Comparison of ENCODE assay signal across 20 cellular contexts in genomic region chr6:168214586-168215104, GRCh38.
DNase-seq lines count a peak whose midpoint lies in the region; ATAC-seq, FAIRE-seq and TF ChIP-seq lines count a peak whose summit lies in the region.
"Had no signal": no experiment of that assay in that cellular context is flagged by ENCODE, and none has a peak within 500 bp of the region (broad histone marks: within the 10 kb centered on the region; RNA-seq: fewer than 3 reads in every experiment).

No MANE protein-coding gene starts in this region.

- H3K36me3 ChIP-seq in BLaER1, result no peaks in the 10 kb centered on the region
- H3K36me3 ChIP-seq in MM.1S (replicated peaks; ENCODE audit: insufficient read depth, low read length), result no peaks in the 10 kb centered on the region
- H3K36me3 ChIP-seq in kidney (ENCODE audit: control insufficient read depth in 1 of 2, insufficient read depth in 2 of 2, low read length in 2 of 2), result no peaks in the 10 kb centered on the region
- H3K36me3 ChIP-seq in brain microvascular endothelial cell (replicated peaks), result no peaks in the 10 kb centered on the region

- peak; percentile 27 for ATAC-seq in stimulated activated effector memory CD8-positive, alpha-beta T cell treated with anti-CD3 and anti-CD28 coated beads, Interleukin-12 subunit alpha, Interleukin-12 subunit beta, amount 100 ng/mL, for 72 hours
- no peak for ATAC-seq in GM19324 (IDR thresholded peaks at IDR 0.05; ENCODE audit: low FRiP score, unreplicated experiment)
- no peak for ATAC-seq in GM21619 (IDR thresholded peaks at IDR 0.05; ENCODE audit: unreplicated experiment)
- ATAC-seq: GM12878 had no signal

- H3K4me1 ChIP-seq in BLaER1 (peaks cover 81% of the 10 kb centered on the region), MM.1S (ENCODE audit: low read length) (no peaks in the 10 kb centered on the region), kidney (ENCODE audit: control insufficient read depth in 1 of 2, insufficient read depth in 1 of 2, low read depth in 1 of 2, low read length in 2 of 2) (no peaks in the 10 kb centered on the region)

- H3K9me3 Mint-ChIP-seq in stimulated activated effector memory CD8-positive, alpha-beta T cell treated with anti-CD3 and anti-CD28 coated beads, Interleukin-12 subunit alpha, Interleukin-12 subunit beta, amount 100 ng/mL, for 72 hours, result no peaks in the 10 kb centered on the region
- H3K9me3 Mint-ChIP-seq: CD4-positive, alpha-beta T cell had no signal

- H3K4me2 ChIP-seq in BLaER1, result peak overlapping the region; percentile 83
- no peak overlapping the region for H3K4me2 ChIP-seq in MM.1S (ENCODE audit: low read depth, low read length)
- H3K4me2 ChIP-seq: PC-9 had no signal

- H3K27ac Mint-ChIP-seq in stimulated activated effector memory CD8-positive, alpha-beta T cell treated with anti-CD3 and anti-CD28 coated beads, Interleukin-12 subunit alpha, Interleukin-12 subunit beta, amount 100 ng/mL, for 72 hours, result no peak overlapping the region
- H3K27ac Mint-ChIP-seq: CD4-positive, alpha-beta T cell had no signal

- in situ Hi-C loops in brain microvascular endothelial cell (cut with HindIII; ENCODE audit: low pct_ligation_motif_present, low sequenced_read_pairs), result no loop called here

- H3K4me3 Mint-ChIP-seq in stimulated activated effector memory CD8-positive, alpha-beta T cell treated with anti-CD3 and anti-CD28 coated beads, Interleukin-12 subunit alpha, Interleukin-12 subunit beta, amount 100 ng/mL, for 72 hours, result no peak overlapping the region
- H3K4me3 Mint-ChIP-seq: CD4-positive, alpha-beta T cell had no signal

- H3K36me3 Mint-ChIP-seq in stimulated activated effector memory CD8-positive, alpha-beta T cell treated with anti-CD3 and anti-CD28 coated beads, Interleukin-12 subunit alpha, Interleukin-12 subunit beta, amount 100 ng/mL, for 72 hours, result no peaks in the 10 kb centered on the region

- no peaks in the 10 kb centered on the region for H3K9me2 ChIP-seq in MM.1S (replicated peaks; ENCODE audit: insufficient read depth, low read length)

- H4K20me1 ChIP-seq in BLaER1 (0 out of 2 replicates have a peak, but pooled peaks cover 5% of the 10 kb centered on the region), MM.1S (ENCODE audit: insufficient read depth, low read length) (no peaks in the 10 kb centered on the region)

- intact Hi-C loops in kidney (cut with DNase I), result no loop called here

- H3K9ac ChIP-seq in BLaER1, result no peak overlapping the region
- no peak overlapping the region for H3K9ac ChIP-seq in MM.1S (ENCODE audit: low read length)
- H3K9ac ChIP-seq in kidney (ENCODE audit: low read length in 2 of 2), result no peak overlapping the region

- H3K4me3 ChIP-seq in BLaER1, result peak overlapping the region; percentile 5; the same call in 1 of the 2 replicates
- no peak overlapping the region for H3K4me3 ChIP-seq in MM.1S (ENCODE audit: low read length)
- H3K4me3 ChIP-seq in kidney (ENCODE audit: low read length in 2 of 2), result no peak overlapping the region
- H3K4me3 ChIP-seq in brain microvascular endothelial cell (ENCODE audit: low read depth, low read length), result no peak overlapping the region
- H3K4me3 ChIP-seq: GM12878, PC-9 had no signal

- H3K27me3 ChIP-seq in BLaER1 (no peaks in the 10 kb centered on the region), MM.1S (replicated peaks; ENCODE audit: insufficient read depth, low read length) (peaks cover 15% of the 10 kb centered on the region), brain microvascular endothelial cell (replicated peaks) (no peaks in the 10 kb centered on the region)

- H3K79me2 ChIP-seq in MM.1S (ENCODE audit: low read length), result no peaks in the 10 kb centered on the region

- H3F3A ChIP-seq in MM.1S (ENCODE audit: insufficient read depth, low read length), result peaks cover 3% of the 10 kb centered on the region; the same call in 1 of the 2 replicates

- no peak overlapping the region for H2AFZ ChIP-seq in MM.1S (ENCODE audit: low read length)
- H2AFZ ChIP-seq: PC-9 had no signal

- no peak for FAIRE-seq in kidney (lab: Jason Lieb, UNC)
- FAIRE-seq: GM12878, HTR-8/SVneo had no signal

- TF ChIP-seq CTCF in MM.1S (IDR thresholded peaks at IDR 0.05; ENCODE audit: low read length) (no peak), kidney (IDR thresholded peaks at IDR 0.05; ENCODE audit: borderline replicate concordance, extremely low read depth, insufficient read depth) (no peak), brain microvascular endothelial cell (IDR thresholded peaks at IDR 0.05; ENCODE audit: low read depth, low read length, missing control alignments) (no peak)

- peaks cover 7% of the 10 kb centered on the region for H3K4me1 Mint-ChIP-seq in stimulated activated effector memory CD8-positive, alpha-beta T cell treated with anti-CD3 and anti-CD28 coated beads, Interleukin-12 subunit alpha, Interleukin-12 subunit beta, amount 100 ng/mL, for 72 hours

- DNase-seq in MM.1S, result peak; percentile 21
- peak; percentile 52 for DNase-seq in kidney
- DNase-seq in stimulated activated effector memory CD8-positive, alpha-beta T cell treated with anti-CD3 and anti-CD28 coated beads, Interleukin-12 subunit alpha, Interleukin-12 subunit beta, amount 100 ng/mL, for 72 hours (ENCODE audit: low spot score in 2 of 2), result no peak
- DNase-seq in brain microvascular endothelial cell, result no peak
- DNase-seq: CD4-positive, alpha-beta T cell; DMS53; GDM1; KBM-7; NCI-H2029; NCI-H446; NCI-H524 treated with DMSO at 0.1 percent for 48 hours; NCI-H774; NK-92 treated with Interleukin-12 subunit alpha and Interleukin-12 subunit beta, amount 100 ng/mL, for 24 hours; PC-9; SHP77 treated with DMSO at 0.1 percent for 48 hours had no signal

- no peak overlapping the region for H3K27ac ChIP-seq in BLaER1
- H3K27ac ChIP-seq in MM.1S (ENCODE audit: low read length), result no peak overlapping the region
- H3K27ac ChIP-seq in kidney (ENCODE audit: low read depth in 2 of 2, low read length in 2 of 2), result no peak overlapping the region
- no peak overlapping the region for H3K27ac ChIP-seq in brain microvascular endothelial cell
- H3K27ac ChIP-seq: PC-9 had no signal

- no peaks in the 10 kb centered on the region for H3K9me3 ChIP-seq in BLaER1
- no peaks in the 10 kb centered on the region for H3K9me3 ChIP-seq in MM.1S (replicated peaks; ENCODE audit: insufficient read depth, low read length)
- no peaks in the 10 kb centered on the region for H3K9me3 ChIP-seq in kidney (ENCODE audit: control insufficient read depth in 1 of 2, low read length in 2 of 2)

Comparison
In these comparisons a context has a peak if more than half of its experiments do, and no peak if none do; other contexts are left out.
1. DNase-seq: peak in MM.1S (single experiment) and kidney (single experiment); none in stimulated activated effector memory CD8-positive, alpha-beta T cell treated with anti-CD3 and anti-CD28 coated beads, Interleukin-12 subunit alpha, Interleukin-12 subunit beta, amount 100 ng/mL, for 72 hours (0 of 2) and brain microvascular endothelial cell (single experiment).